15 cellular contexts compared by ENCODE assay signal in genomic region chr10:70499829-70500167, GRCh38. TPM values are rescaled to one million over a fixed set of nuclear protein-coding genes. Genes with fewer than 3 reads are reported as not detected.
DNase-seq lines count a peak whose midpoint lies in the region; ATAC-seq, FAIRE-seq and TF ChIP-seq lines count a peak whose summit lies in the region.
"Had no signal": no experiment of that assay in that cellular context is flagged by ENCODE, and none has a peak within 500 bp of the region (broad histone marks: within the 10 kb centered on the region; RNA-seq: fewer than 3 reads in every experiment).

No MANE protein-coding gene starts in this region.

- peak; percentile 18 for FAIRE-seq in GM18507 (lab: Jason Lieb, UNC)
- peak; percentile 31 for FAIRE-seq in endothelial cell of umbilical vein (lab: Jason Lieb, UNC)
- FAIRE-seq: pancreas had no signal

- H3K79me2 ChIP-seq in endothelial cell of umbilical vein (ENCODE audit: control insufficient read depth, insufficient read depth, low read length) (no peaks in the 10 kb centered on the region), hepatocyte (no peaks in the 10 kb centered on the region)

- no peaks in the 10 kb centered on the region for H3K9me1 ChIP-seq in endothelial cell of umbilical vein (replicated peaks; ENCODE audit: control insufficient read depth, extremely low read depth, insufficient read depth, low read length)

- ATAC-seq in gastrocnemius medialis, result no peak
- ATAC-seq: pancreas had no signal

- H2AFZ ChIP-seq in endothelial cell of umbilical vein (ENCODE audit: low read depth, low read length) (no peak overlapping the region), hepatocyte (no peak overlapping the region)

- H3K9me3 ChIP-seq in endothelial cell of umbilical vein (replicated peaks; ENCODE audit: control insufficient read depth, insufficient read depth, low read length) (no peaks in the 10 kb centered on the region), gastrocnemius medialis (no peaks in the 10 kb centered on the region), hepatocyte (ENCODE audit: low read depth) (no peaks in the 10 kb centered on the region)
- H3K9me3 ChIP-seq: pancreas had no signal

- POLR2A ChIA-PET in endothelial cell of umbilical vein (lab: Charles Lee), result interaction anchor here (1.8 kb wide), 1 partner anchor 9 kb away, joined by 5 read pairs; no protein-coding TSS in a partner anchor

- TF ChIP-seq CTCF in endothelial cell of umbilical vein (IDR thresholded peaks at IDR 0.05; ENCODE audit: extremely low read depth in 1 of 2, insufficient read depth in 1 of 2, low read depth in 1 of 2, low read length in 2 of 2) (no peak), gastrocnemius medialis (IDR thresholded peaks at IDR 0.05 in 4 of 5, conservative IDR thresholded peaks at IDR 0.05 in 1 of 5) (no peak), hepatocyte (IDR thresholded peaks at IDR 0.05; ENCODE audit: poor library complexity) (no peak)

- H4K20me1 ChIP-seq in endothelial cell of umbilical vein (replicated peaks; ENCODE audit: control insufficient read depth, extremely low read depth, insufficient read depth, low read length), result no peaks in the 10 kb centered on the region
- no peaks in the 10 kb centered on the region for H4K20me1 ChIP-seq in hepatocyte (ENCODE audit: insufficient read depth, poor library complexity, severe bottlenecking)

- H3K4me3 ChIP-seq in endothelial cell of umbilical vein (replicated peaks in 1 of 3; ENCODE audit: insufficient read depth in 1 of 3, low read depth in 1 of 3, low read length in 3 of 3), result no peak overlapping the region
- no peak overlapping the region for H3K4me3 ChIP-seq in gastrocnemius medialis
- H3K4me3 ChIP-seq in hepatocyte, result no peak overlapping the region
- H3K4me3 ChIP-seq: lung, pancreas had no signal

- H3K27me3 ChIP-seq in endothelial cell of umbilical vein (ENCODE audit: control insufficient read depth in 2 of 2, insufficient read depth in 2 of 2, low read length in 2 of 2) (no peaks in the 10 kb centered on the region), gastrocnemius medialis (no peaks in the 10 kb centered on the region), hepatocyte (no peaks in the 10 kb centered on the region)
- H3K27me3 ChIP-seq: pancreas had no signal

- BruUV-seq in endothelial cell of umbilical vein (replicated peaks; lab: Mats Ljungman, UMichigan), result no TSS peak

- TF ChIP-seq POLR2A in endothelial cell of umbilical vein (IDR thresholded peaks at IDR 0.05; ENCODE audit: low read depth, low read length) (no peak), gastrocnemius medialis (IDR thresholded peaks at IDR 0.05) (no peak)

- H3K9me2 ChIP-seq in hepatocyte (replicated peaks; ENCODE audit: insufficient read depth), result no peaks in the 10 kb centered on the region

- peaks cover 44% of the 10 kb centered on the region for H3K4me1 ChIP-seq in endothelial cell of umbilical vein (ENCODE audit: control insufficient read depth, extremely low read depth, insufficient read depth, low read length)
- H3K4me1 ChIP-seq in gastrocnemius medialis, result peaks cover 21 to 22% of the 10 kb centered on the region in 2 donors
- H3K4me1 ChIP-seq in hepatocyte (ENCODE audit: insufficient read depth), result peaks cover 6% of the 10 kb centered on the region
- H3K4me1 ChIP-seq: pancreas had no signal

- WGBS in hepatocyte (ENCODE audit: low lambda C conversion rate, missing lambda C conversion rate), result 91% methylated on average over 4 of the region's 4 CpGs

- dilution Hi-C loops in endothelial cell of umbilical vein (cut with MboI; ENCODE audit: extremely low pct_ligation_motif_present, low sequenced_read_pairs), result no loop called here

- CTCF ChIA-PET in endothelial cell of umbilical vein (lab: Charles Lee), result interaction anchor here (0.8 to 2.6 kb wide), 4 partner anchors 9 to 42 kb away, joined by 3 to 15 read pairs (median 8); no protein-coding TSS in a partner anchor

- in situ Hi-C loops in gastrocnemius medialis (cut with MboI; ENCODE audit: low sequenced_read_pairs in 4 of 4), result no loop called here

- intact Hi-C loops in endothelial cell of umbilical vein (cut with micrococcal nuclease), result loop anchor here (1.0 to 2.0 kb wide), 3 partner anchors 10 to 19 kb away; no protein-coding TSS in a partner anchor
- intact Hi-C loops in gastrocnemius medialis (cut with DNase I; ENCODE audit: low total_unique reads), result no loop called here

- H3K4me2 ChIP-seq in endothelial cell of umbilical vein (ENCODE audit: insufficient read depth, low read length) (no peak overlapping the region), hepatocyte (no peak overlapping the region)

- H3K36me3 ChIP-seq in endothelial cell of umbilical vein (ENCODE audit: control insufficient read depth in 2 of 2, extremely low read depth in 1 of 2, insufficient read depth in 2 of 2, low read length in 2 of 2), result no peaks in the 10 kb centered on the region
- H3K36me3 ChIP-seq in gastrocnemius medialis, result no peaks in the 10 kb centered on the region
- no peaks in the 10 kb centered on the region for H3K36me3 ChIP-seq in hepatocyte (replicated peaks; ENCODE audit: insufficient read depth, low read depth)
- H3K36me3 ChIP-seq: pancreas had no signal

- H3K27ac ChIP-seq in endothelial cell of umbilical vein (ENCODE audit: insufficient read depth, low read depth, low read length) (peak overlapping the region; percentile 84), gastrocnemius medialis (peak overlapping the region in 3 of 4 donors; percentile 45 to 67 (median 52)), hepatocyte (no peak overlapping the region)
- H3K27ac ChIP-seq: C4-2B had no signal

- DNase-seq in GM18507 (ENCODE audit: extremely low spot score, insufficient read length, low read depth), result no peak
- DNase-seq in NAMALWA (ENCODE audit: low spot score), result peak; percentile 37
- DNase-seq in endothelial cell of umbilical vein (ENCODE audit: low read depth, low spot score), result no peak
- no peak for DNase-seq in gastrocnemius medialis
- no peak for DNase-seq in activated effector memory CD4-positive, alpha-beta T cell treated with Interleukin-2 at 50 U/mL for 16 hours
- DNase-seq in NCI-H446 treated with DMSO at 0.1 percent for 48 hours (lab: John Stamatoyannopoulos, UW), result no peak
- DNase-seq in HT-29 (ENCODE audit: low spot score), result no peak
- DNase-seq in hepatocyte (ENCODE audit: low spot score), result no peak
- DNase-seq: activated CD4-positive, CD25-positive, alpha-beta regulatory T cell treated with anti-CD3 and anti-CD28 coated beads, Interleukin-2, amount 50 U/mL, for 72 hours; amniotic stem cell; effector CD8-positive, alpha-beta T cell; NCI-H2107 had no signal

- peak overlapping the region; percentile 0 for H3K9ac ChIP-seq in endothelial cell of umbilical vein (replicated peaks; ENCODE audit: extremely low read depth, insufficient read depth, low read length)

TF ChIP-seq in endothelial cell of umbilical vein, 7 proteins besides CTCF, POLR2A, EP300 and RAD21:
- TF ChIP-seq FOS (IDR thresholded peaks at IDR 0.05; ENCODE audit: borderline replicate concordance, insufficient read depth, low read length) (no peak), POLR2AphosphoS5 (IDR thresholded peaks at IDR 0.05; ENCODE audit: insufficient read depth, low read depth, low read length) (no peak), MYC (IDR thresholded peaks at IDR 0.05; ENCODE audit: low read depth, low read length) (no peak), JUN (IDR thresholded peaks at IDR 0.05; ENCODE audit: borderline replicate concordance, insufficient read depth, insufficient read length, low read depth) (no peak), EZH2 (IDR thresholded peaks at IDR 0.05; ENCODE audit: borderline replicate concordance, low read depth, low read length, severe bottlenecking) (no peak), MAX (IDR thresholded peaks at IDR 0.05; ENCODE audit: insufficient read depth, insufficient read length) (no peak), GATA2 (IDR thresholded peaks at IDR 0.05; ENCODE audit: insufficient read depth, insufficient read length, low read depth, low read length) (no peak)

RNA-seq across cellular contexts. Expression of gene PALD1, which starts 21.2 kb away (rescaled TPM):
- total RNA-seq in endothelial cell of umbilical vein, result 62.1 and 73.3 TPM in 2 replicates
- polyA plus RNA-seq in endothelial cell of umbilical vein, result 16.6 and 20.7 TPM in 2 replicates
- 11.0 and 14.2 TPM in 2 replicates for polyA plus RNA-seq in endothelial cell of umbilical vein (2011; cell fraction: cytosol; rRNA removed)
- polyA plus RNA-seq in endothelial cell of umbilical vein (2011; cell fraction: nucleus; rRNA removed), result 36.2 and 39.1 TPM in 2 replicates
- polyA plus RNA-seq in endothelial cell of umbilical vein (2012), result 8.0 and 14.0 TPM in 2 replicates
- 22.8 and 25.4 TPM in 2 replicates for polyA minus RNA-seq in endothelial cell of umbilical vein
- not detected for polyA minus RNA-seq in endothelial cell of umbilical vein (2011; cell fraction: cytosol; rRNA and poly(A)+ RNA removed)
- 10.0 and 13.9 TPM in 2 replicates for polyA minus RNA-seq in endothelial cell of umbilical vein (2011; cell fraction: nucleus; rRNA and poly(A)+ RNA removed)
- total RNA-seq in gastrocnemius medialis, result 1 to 10 TPM; 1.4 to 4.1 (median 2.3) TPM
- total RNA-seq in HT-29 (2014; rRNA removed; shearing (Covaris generic)), result 23.9 and 25.5 TPM in 2 replicates
- total RNA-seq in hepatocyte, result 1.1 and 2.2 TPM in 2 replicates
- polyA plus RNA-seq in hepatocyte, result 1.1 and 1.3 TPM in 2 replicates

RNA-seq across cellular contexts. Expression of gene NODAL, which starts 58.3 kb away (rescaled TPM):
- not detected in 2 replicates for total RNA-seq in endothelial cell of umbilical vein
- not detected in 2 replicates for polyA plus RNA-seq in endothelial cell of umbilical vein
- not detected in 2 replicates for polyA plus RNA-seq in endothelial cell of umbilical vein (2011; cell fraction: cytosol; rRNA removed)
- polyA plus RNA-seq in endothelial cell of umbilical vein (2011; cell fraction: nucleus; rRNA removed), result not detected in 2 replicates
- polyA plus RNA-seq in endothelial cell of umbilical vein (2012), result not detected in 2 replicates
- not detected in 2 replicates for polyA minus RNA-seq in endothelial cell of umbilical vein
- not detected for polyA minus RNA-seq in endothelial cell of umbilical vein (2011; cell fraction: cytosol; rRNA and poly(A)+ RNA removed)
- not detected in 2 replicates for polyA minus RNA-seq in endothelial cell of umbilical vein (2011; cell fraction: nucleus; rRNA and poly(A)+ RNA removed)
- total RNA-seq in gastrocnemius medialis, result not detected
- not detected in 2 replicates for total RNA-seq in HT-29 (2014; rRNA removed; shearing (Covaris generic))
- total RNA-seq in hepatocyte, result not detected in 2 replicates
- polyA plus RNA-seq in hepatocyte, result not detected in 2 replicates
- total RNA-seq: lung, pancreas had no signal
- polyA plus RNA-seq: lung, pancreas had no signal
